21 cellular contexts compared by ENCODE assay signal in the genomic region with DNA sequence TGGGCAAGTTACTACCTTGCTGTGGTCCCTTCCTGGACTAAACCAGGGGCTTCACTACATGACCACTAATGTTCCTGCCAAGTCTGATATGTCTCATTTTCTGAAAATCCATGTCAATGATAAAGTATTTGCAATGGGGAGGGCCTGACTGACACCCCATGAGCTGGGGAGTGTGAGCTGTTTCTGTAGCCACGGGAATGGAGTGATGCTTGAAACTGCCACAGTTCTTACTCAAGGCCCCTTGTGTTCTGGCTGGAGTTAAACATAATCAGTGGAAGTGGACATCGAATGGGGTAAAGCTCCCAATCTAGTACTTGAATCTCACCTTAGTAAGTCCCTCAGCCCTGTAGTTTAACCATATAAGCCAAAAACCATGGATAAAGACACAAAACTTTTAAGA.
"Had no signal": no experiment of that assay in that cellular context is flagged by ENCODE, and none has a peak within 500 bp of the region (broad histone marks: within the 10 kb centered on the region; RNA-seq: fewer than 3 reads in every experiment).

No MANE protein-coding gene starts in this region.

- H3K9me3 ChIP-seq: prostate gland, right atrium auricular region, vagina had no signal

- H3K36me3 ChIP-seq: prostate gland had no signal

- H3K4me3 ChIP-seq: cardiac muscle cell, prostate gland, right atrium auricular region, vagina had no signal

- ATAC-seq: activated CD4-positive, alpha-beta T cell treated with anti-CD3 and anti-CD28 coated beads for 36 hours; left ventricle myocardium superior; natural killer cell; T-helper 17 cell had no signal

- H3K27me3 ChIP-seq: cardiac muscle cell, right atrium auricular region, vagina had no signal

- H3K4me1 ChIP-seq: prostate gland had no signal

- DNase-seq: activated B cell treated with CpG ODN at 0.5 μM for 24 hours; activated CD4-positive, alpha-beta T cell treated with anti-CD3 and anti-CD28 coated beads for 36 hours; activated CD4-positive, alpha-beta T cell treated with anti-CD3 and anti-CD28 coated beads, Interleukin-2, amount 50 U/mL, for 4 hours; activated effector memory CD4-positive, alpha-beta T cell treated with Interleukin-2 at 50 U/mL for 16 hours; activated naive CD4-positive, alpha-beta T cell treated with anti-CD3 and anti-CD28 coated beads for 36 hours; activated naive CD8-positive, alpha-beta T cell treated with anti-CD3 and anti-CD28 coated beads, Interleukin-2, amount 10 ng/mL, durations not matched to agents 7 days and 5 days; activated T-cell treated with anti-CD3 and anti-CD28 coated beads, Interleukin-2, amount 50 U/mL, for 48 hours; amygdala; effector CD4-positive, alpha-beta T cell; foreskin melanocyte; head of caudate nucleus; hypothalamus; left ventricle myocardium superior; midbrain; natural killer cell; stimulated activated CD4-positive, alpha-beta T cell treated with anti-CD3 and anti-CD28 coated beads, Interleukin-12 subunit alpha, Interleukin-12 subunit beta, amount 100 ng/mL, for 4 hours; T-helper 17 cell had no signal

- H3K27ac ChIP-seq: cardiac muscle cell had no signal
